ENCODE assay signal across 8 cellular contexts in genomic region chr12:118103231-118103600, GRCh38. TPM values are rescaled to one million over a fixed set of nuclear protein-coding genes. Genes with fewer than 3 reads are reported as not detected.
DNase-seq lines count a peak whose midpoint lies in the region; ATAC-seq and TF ChIP-seq lines count a peak whose summit lies in the region.

No MANE protein-coding gene starts in this region.

- DNase-seq in activated effector memory CD4-positive, alpha-beta T cell treated with anti-CD3 and anti-CD28 coated beads, Interleukin-2, amount 50 U/mL, for 16 hours = peak; percentile 63
- no peak for DNase-seq in activated effector memory CD4-positive, alpha-beta T cell treated with Interleukin-2 at 50 U/mL for 16 hours
- DNase-seq in NCI-H69 (lab: John Stamatoyannopoulos, UW) (peak; percentile 71), colonic mucosa (peak; percentile 50), memory B cell (ENCODE audit: low spot score in 2 of 2) (peak in 1 of 2 donors; percentile 23), type B pancreatic cell (ENCODE audit: extremely low spot score, unreplicated experiment) (no peak), ureter (ENCODE audit: low spot score) (no peak)

- H3K9me3 ChIP-seq in colonic mucosa = no peaks in the 10 kb centered on the region

- H3K4me3 Mint-ChIP-seq in memory B cell (peak overlapping the region; percentile 84), type B pancreatic cell (peak overlapping the region; percentile 97)

- H3K4me1 ChIP-seq in colonic mucosa = peaks cover 4% of the 10 kb centered on the region

- peak overlapping the region; percentile 81 to 94 for H3K9ac ChIP-seq in colonic mucosa (ENCODE audit: low read depth in 2 of 2, low read length in 2 of 2)

- peaks cover 6% of the 10 kb centered on the region for H3K4me1 Mint-ChIP-seq in memory B cell
- peaks cover 9% of the 10 kb centered on the region for H3K4me1 Mint-ChIP-seq in type B pancreatic cell (ENCODE audit: unreplicated experiment)

- no peak for TF ChIP-seq CTCF in colonic mucosa (IDR thresholded peaks at IDR 0.05)
- no peak for TF ChIP-seq CTCF in type B pancreatic cell (conservative IDR thresholded peaks at IDR 0.05)

- no peaks in the 10 kb centered on the region for H3K27me3 ChIP-seq in colonic mucosa

- no peaks in the 10 kb centered on the region for H3K9me3 Mint-ChIP-seq in memory B cell
- H3K9me3 Mint-ChIP-seq in type B pancreatic cell = no peaks in the 10 kb centered on the region

- H3K36me3 ChIP-seq in colonic mucosa = no peaks in the 10 kb centered on the region

- H3K36me3 Mint-ChIP-seq in memory B cell = no peaks in the 10 kb centered on the region
- H3K36me3 Mint-ChIP-seq in type B pancreatic cell = no peaks in the 10 kb centered on the region

- H3K27ac ChIP-seq in colonic mucosa = peak overlapping the region; percentile 89

- H3K27me3 Mint-ChIP-seq in memory B cell (peaks cover 15% of the 10 kb centered on the region), type B pancreatic cell (no peaks in the 10 kb centered on the region)

- H3K27ac Mint-ChIP-seq in memory B cell (no peak overlapping the region), type B pancreatic cell (peak overlapping the region; percentile 93)

- peak overlapping the region; percentile 95 for H3K4me3 ChIP-seq in colonic mucosa

- intact Hi-C loops in colonic mucosa (cut with DNase I) = loop anchor here (5.0 kb wide), 1 partner anchor 41 kb away; the partner anchor contains the start of gene WSB2

- ATAC-seq in memory B cell (ENCODE audit: low read depth) = peak; percentile 23
- no peak for ATAC-seq in GM19328 (IDR thresholded peaks at IDR 0.05; ENCODE audit: unreplicated experiment)

RNA-seq across cellular contexts. Expression of gene VSIG10, which starts 0.6 kb away (rescaled TPM):
- 10 to 100 TPM; 60.0 to 69.0 TPM for total RNA-seq in colonic mucosa
- total RNA-seq in type B pancreatic cell (ENCODE audit: low replicate concordance) = 45.1 and 105 TPM in 2 replicates
- total RNA-seq in ureter = 37.2 TPM

RNA-seq across cellular contexts. Expression of gene PEBP1, which starts 32.7 kb away (rescaled TPM):
- total RNA-seq in colonic mucosa (100 to 1,000 TPM; 211 to 215 TPM), type B pancreatic cell (ENCODE audit: low replicate concordance) (285 and 326 TPM in 2 replicates), ureter (291 TPM)

RNA-seq across cellular contexts. Expression of gene WSB2, which starts 42.2 kb away (rescaled TPM):
- total RNA-seq in colonic mucosa = 100 to 1,000 TPM in 1 of 2 donors, 10 to 100 TPM in 1; 99.1 to 120 TPM
- 46.0 and 58.1 TPM in 2 replicates for total RNA-seq in type B pancreatic cell (ENCODE audit: low replicate concordance)
- total RNA-seq in ureter = 73.5 TPM

Comparison
In these comparisons a context has a peak if more than half of its experiments do, and no peak if none do; other contexts are left out.
1. DNase-seq: peak in activated effector memory CD4-positive, alpha-beta T cell treated with anti-CD3 and anti-CD28 coated beads, Interleukin-2, amount 50 U/mL, for 16 hours (single experiment), NCI-H69 (single experiment) and colonic mucosa (single experiment); none in activated effector memory CD4-positive, alpha-beta T cell treated with Interleukin-2 at 50 U/mL for 16 hours (single experiment), type B pancreatic cell (single experiment) and ureter (single experiment).